ENCODE assay signal across 19 cellular contexts in genomic region chr1:42788021-42788420, GRCh38. TPM values are rescaled to one million over a fixed set of nuclear protein-coding genes. Genes with fewer than 3 reads are reported as not detected.
DNase-seq lines count a peak whose midpoint lies in the region; ATAC-seq and TF ChIP-seq lines count a peak whose summit lies in the region.
"Had no signal": no experiment of that assay in that cellular context is flagged by ENCODE, and none has a peak within 500 bp of the region (broad histone marks: within the 10 kb centered on the region; RNA-seq: fewer than 3 reads in every experiment).

No MANE protein-coding gene starts in this region.

- H3K27me3 Mint-ChIP-seq in endodermal cell (ENCODE audit: insufficient read depth) (peaks cover 16% of the 10 kb centered on the region), osteocyte (ENCODE audit: unreplicated experiment) (no peaks in the 10 kb centered on the region)
- H3K27me3 Mint-ChIP-seq: CD4-positive, alpha-beta T cell had no signal

- no peak overlapping the region for H3K9ac ChIP-seq in endodermal cell (ENCODE audit: extremely low read depth, low read length, poor library complexity, severe bottlenecking)

- H3K4me3 ChIP-seq in Panc1 (ENCODE audit: low read depth in 2 of 2, low read length in 2 of 2), result no peak overlapping the region
- no peak overlapping the region for H3K4me3 ChIP-seq in endodermal cell (ENCODE audit: low read length)
- no peak overlapping the region for H3K4me3 ChIP-seq in suprapubic skin

- H3K9me3 Mint-ChIP-seq in endodermal cell (no peaks in the 10 kb centered on the region), osteocyte (ENCODE audit: unreplicated experiment) (no peaks in the 10 kb centered on the region)
- H3K9me3 Mint-ChIP-seq: CD4-positive, alpha-beta T cell; HFFc6 had no signal

- H3K27me3 ChIP-seq in Panc1 (ENCODE audit: control insufficient read depth, insufficient read depth, low read length), result no peaks in the 10 kb centered on the region
- H3K27me3 ChIP-seq in endodermal cell (ENCODE audit: control insufficient read depth, insufficient read depth, low read length, poor library complexity, severe bottlenecking), result no peaks in the 10 kb centered on the region
- no peaks in the 10 kb centered on the region for H3K27me3 ChIP-seq in suprapubic skin

- peaks cover 13% of the 10 kb centered on the region for H3K36me3 Mint-ChIP-seq in endodermal cell (ENCODE audit: low read depth)
- peaks cover 2% of the 10 kb centered on the region for H3K36me3 Mint-ChIP-seq in osteocyte (ENCODE audit: unreplicated experiment)

- no peak for TF ChIP-seq POLR2A in suprapubic skin (IDR thresholded peaks at IDR 0.05)

- no TSS peak for BruUV-seq in Panc1 (replicated peaks; lab: Mats Ljungman, UMichigan)

- H3K27ac ChIP-seq in Panc1 (ENCODE audit: low read length) (no peak overlapping the region), endodermal cell (ENCODE audit: low read depth, low read length) (no peak overlapping the region), suprapubic skin (no peak overlapping the region)
- H3K27ac ChIP-seq: C4-2B had no signal

- CTCF ChIA-PET in Panc1 (lab: Charles Lee), result no interaction called here

- DNase-seq in NCI-H524 treated with DMSO at 0.1 percent for 48 hours (lab: John Stamatoyannopoulos, UW), result peak; percentile 70
- DNase-seq in Panc1 (ENCODE audit: low read depth, low spot score), result no peak
- no peak for DNase-seq in endodermal cell
- peak; percentile 57 for DNase-seq in osteocyte (ENCODE audit: extremely low spot score, unreplicated experiment)
- no peak for DNase-seq in suprapubic skin (ENCODE audit: low spot score in 2 of 2)
- no peak for DNase-seq in stimulated activated CD4-positive, alpha-beta T cell treated with anti-CD3 and anti-CD28 coated beads, Interleukin-2, amount 100 ng/mL, for 48 hours
- DNase-seq: ACHN; Caco-2; CD4-positive, alpha-beta T cell; DMS153; DMS79; GDM1; GOT3; HFFc6 had no signal

- H3K27ac Mint-ChIP-seq in endodermal cell (peak overlapping the region; percentile 19), osteocyte (ENCODE audit: unreplicated experiment) (no peak overlapping the region)
- H3K27ac Mint-ChIP-seq: CD4-positive, alpha-beta T cell; HFFc6 had no signal

- H3K36me3 ChIP-seq in Panc1 (ENCODE audit: control insufficient read depth, insufficient read depth, low read length) (no peaks in the 10 kb centered on the region), endodermal cell (ENCODE audit: control insufficient read depth, insufficient read depth, low read length) (peaks cover 3% of the 10 kb centered on the region), suprapubic skin (peaks cover 3% of the 10 kb centered on the region)

- H3K4me1 Mint-ChIP-seq in endodermal cell (peaks cover 4% of the 10 kb centered on the region), osteocyte (ENCODE audit: unreplicated experiment) (no peaks in the 10 kb centered on the region)

- no peak overlapping the region for H3K4me3 Mint-ChIP-seq in endodermal cell
- H3K4me3 Mint-ChIP-seq in osteocyte (ENCODE audit: unreplicated experiment), result no peak overlapping the region
- H3K4me3 Mint-ChIP-seq: CD4-positive, alpha-beta T cell; HFFc6 had no signal

- H3K9me3 ChIP-seq in Panc1 (ENCODE audit: control insufficient read depth, insufficient read depth, low read depth, low read length) (no peaks in the 10 kb centered on the region), endodermal cell (ENCODE audit: control insufficient read depth, low read length) (no peaks in the 10 kb centered on the region), suprapubic skin (no peaks in the 10 kb centered on the region)
- H3K9me3 ChIP-seq: Caco-2 had no signal

- intact Hi-C loops in Panc1 (cut with micrococcal nuclease; ENCODE audit: unreplicated experiment), result no loop called here

- H3K4me1 ChIP-seq in Panc1 (ENCODE audit: control insufficient read depth, insufficient read depth, low read length) (no peaks in the 10 kb centered on the region), endodermal cell (ENCODE audit: control insufficient read depth, insufficient read depth, low read length) (no peaks in the 10 kb centered on the region), suprapubic skin (peaks cover 10% of the 10 kb centered on the region)
- H3K4me1 ChIP-seq: Caco-2 had no signal

- 86 to 87% methylated on average over 1 of the region's 1 CpG for WGBS in endodermal cell (ENCODE audit: insufficient coverage in 1 of 2, insufficient read length in 1 of 2), 2 experiments
- 100% methylated on average over 1 of the region's 1 CpG for WGBS in suprapubic skin

- POLR2A ChIA-PET in Panc1 (lab: Charles Lee), result interaction anchor here (0.6 kb wide), 1 partner anchor 17 kb away, joined by 8 read pairs; no protein-coding TSS in a partner anchor

- TF ChIP-seq CTCF in Panc1 (IDR thresholded peaks at IDR 0.05), result no peak
- no peak for TF ChIP-seq CTCF in endodermal cell (conservative IDR thresholded peaks at IDR 0.05)
- TF ChIP-seq CTCF in osteocyte (IDR thresholded peaks at IDR 0.05), result no peak
- no peak for TF ChIP-seq CTCF in suprapubic skin (IDR thresholded peaks at IDR 0.05)

- in situ Hi-C loops in Panc1 (cut with HindIII; ENCODE audit: low pct_unique_long_range_greater_than_20kb, low sequenced_read_pairs), result no loop called here

- ATAC-seq in Panc1, result 0 out of 2 replicates have a peak, but pooled peaks have one; percentile 34
- no peak for ATAC-seq in HG02870 (IDR thresholded peaks at IDR 0.05; ENCODE audit: unreplicated experiment)
- ATAC-seq: HCT116 had no signal

- no peak for TF ChIP-seq EP300 in suprapubic skin (IDR thresholded peaks at IDR 0.05)

RNA-seq across cellular contexts. Expression of gene TMEM269, which starts 3.2 kb away (rescaled TPM):
- total RNA-seq in Panc1 (2021; ENCODE audit: unreplicated experiment), result 0.13 TPM
- polyA plus RNA-seq in Panc1 (2012; ENCODE audit: insufficient read length), result not detected
- under 1 TPM; 0.20 to 0.66 TPM for total RNA-seq in endodermal cell
- 0.53 TPM for polyA plus RNA-seq in endodermal cell (2013, experiment 1 of 2)
- 0.46 TPM for polyA plus RNA-seq in endodermal cell (2013, experiment 2 of 2)
- total RNA-seq in osteocyte, result 0.21 and 0.67 TPM in 2 replicates
- total RNA-seq in suprapubic skin, result under 1 TPM in 3 of 4 donors, not detected in 1; 0.11 to 0.17 (median 0.16) TPM
- total RNA-seq: Daoy, HFFc6 had no signal
- polyA plus RNA-seq: BJ had no signal

RNA-seq across cellular contexts. Expression of gene C1orf50, which starts 21.0 kb away (rescaled TPM):
- total RNA-seq in Panc1 (2021; ENCODE audit: unreplicated experiment) (5.8 TPM), endodermal cell (1 to 10 TPM; 4.8 to 7.3 TPM), osteocyte (5.3 and 5.6 TPM in 2 replicates), suprapubic skin (1 to 10 TPM; 2.2 to 7.6 (median 3.1) TPM)
- polyA plus RNA-seq in Panc1 (2012; ENCODE audit: insufficient read length), result 2.3 TPM
- 8.7 TPM for polyA plus RNA-seq in endodermal cell (2013, experiment 1 of 2)
- polyA plus RNA-seq in endodermal cell (2013, experiment 2 of 2), result 11.8 TPM

RNA-seq across cellular contexts. Expression of gene P3H1, which starts 21.2 kb away (rescaled TPM):
- 84.8 TPM for total RNA-seq in Panc1 (2021; ENCODE audit: unreplicated experiment)
- polyA plus RNA-seq in Panc1 (2012; ENCODE audit: insufficient read length), result 78.1 TPM
- 10 to 100 TPM; 51.7 to 68.3 TPM for total RNA-seq in endodermal cell
- polyA plus RNA-seq in endodermal cell (2013, experiment 1 of 2), result 82.0 TPM
- polyA plus RNA-seq in endodermal cell (2013, experiment 2 of 2), result 76.1 TPM
- total RNA-seq in osteocyte, result 210 and 221 TPM in 2 replicates
- total RNA-seq in suprapubic skin, result 10 to 100 TPM; 12.5 to 19.8 (median 16.1) TPM

RNA-seq across cellular contexts. Expression of gene ERMAP, which starts 28.9 kb away (rescaled TPM):
- total RNA-seq in Panc1 (2021; ENCODE audit: unreplicated experiment) (15.3 TPM), endodermal cell (1 to 10 TPM; 5.1 to 5.7 TPM), osteocyte (13.2 and 13.8 TPM in 2 replicates), suprapubic skin (10 to 100 TPM in 3 of 4 donors, 1 to 10 TPM in 1; 8.9 to 26.2 (median 14.1) TPM)
- polyA plus RNA-seq in Panc1 (2012; ENCODE audit: insufficient read length), result 5.9 TPM
- polyA plus RNA-seq in endodermal cell (2013, experiment 1 of 2), result 3.4 TPM
- 2.6 TPM for polyA plus RNA-seq in endodermal cell (2013, experiment 2 of 2)

RNA-seq across cellular contexts. Expression of gene SVBP, which starts 29.2 kb away (rescaled TPM):
- total RNA-seq in Panc1 (2021; ENCODE audit: unreplicated experiment) (21.2 TPM), endodermal cell (10 to 100 TPM; 40.2 to 45.3 TPM), osteocyte (36.5 and 36.8 TPM in 2 replicates), suprapubic skin (10 to 100 TPM in 3 of 4 donors, 1 to 10 TPM in 1; 6.8 to 21.8 (median 13.9) TPM)
- polyA plus RNA-seq in Panc1 (2012; ENCODE audit: insufficient read length), result 17.1 TPM
- 69.8 TPM for polyA plus RNA-seq in endodermal cell (2013, experiment 1 of 2)
- 72.8 TPM for polyA plus RNA-seq in endodermal cell (2013, experiment 2 of 2)

Comparison
In these comparisons a context has a peak if more than half of its experiments do, and no peak if none do; other contexts are left out.
1. DNase-seq: peak in NCI-H524 treated with DMSO at 0.1 percent for 48 hours (single experiment) and osteocyte (single experiment); none in Panc1 (single experiment), endodermal cell (single experiment), suprapubic skin (0 of 2) and stimulated activated CD4-positive, alpha-beta T cell treated with anti-CD3 and anti-CD28 coated beads, Interleukin-2, amount 100 ng/mL, for 48 hours (0 of 2).